ENCODE assay signal across 30 cellular contexts in the genomic region with DNA sequence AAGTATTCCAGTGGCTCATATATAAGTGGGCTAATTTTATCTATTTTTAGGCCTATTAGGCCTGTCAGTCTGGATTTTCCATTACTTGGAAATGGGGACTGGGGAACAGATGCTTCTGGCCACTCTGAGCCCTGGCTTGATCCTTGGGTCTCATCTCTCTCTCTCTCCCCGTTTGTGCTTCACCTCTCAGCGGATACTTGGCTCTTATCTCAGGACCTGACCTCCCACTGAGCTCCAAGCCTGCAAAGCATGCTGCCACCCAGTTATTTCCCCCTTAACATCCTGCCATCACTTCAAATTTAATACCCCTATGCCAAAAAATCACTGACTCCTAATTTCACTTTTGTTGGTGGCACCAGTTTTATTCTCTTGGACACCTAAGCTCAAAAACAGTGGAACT. TPM values are rescaled to one million over a fixed set of nuclear protein-coding genes. Genes with fewer than 3 reads are reported as not detected.
A peak's percentile ranks its signal among the peaks of the same experiment; 100 is the strongest.
DNase-seq lines count a peak whose midpoint lies in the region; ATAC-seq and TF ChIP-seq lines count a peak whose summit lies in the region.
"Had no signal": no experiment of that assay in that cellular context is flagged by ENCODE, and none has a peak within 500 bp of the region (broad histone marks: within the 10 kb centered on the region; RNA-seq: fewer than 3 reads in every experiment).

No MANE protein-coding gene starts in this region.

- intact Hi-C loops in psoas muscle (cut with DNase I): no loop called here

- no peaks in the 10 kb centered on the region for H3K36me3 ChIP-seq in HEK293 (ENCODE audit: control insufficient read depth in 2 of 2, insufficient read depth in 1 of 2, low read length in 2 of 2)
- no peaks in the 10 kb centered on the region for H3K36me3 ChIP-seq in psoas muscle (ENCODE audit: insufficient read depth in 1 of 2, low read depth in 1 of 2)
- H3K36me3 ChIP-seq: SJSA1 had no signal

- H3K4me1 ChIP-seq in HEK293 (ENCODE audit: control insufficient read depth, insufficient read depth, low read length) (no peaks in the 10 kb centered on the region), psoas muscle (peaks cover 19% of the 10 kb centered on the region)

- no peak overlapping the region for H3K27ac ChIP-seq in HEK293 (ENCODE audit: extremely low read depth, low read depth, low read length)
- H3K27ac ChIP-seq in psoas muscle: peak overlapping the region; percentile 50
- H3K27ac ChIP-seq: GM23248, HL-60, KMS-11, PC-9, SJSA1 had no signal

- WGBS in psoas muscle, 3 donors: 15 to 31% (median 28%) methylated on average over 2 of the region's 2 CpGs

- no peaks in the 10 kb centered on the region for H3K27me3 ChIP-seq in psoas muscle (ENCODE audit: insufficient read depth in 3 of 3, low read length in 2 of 3)
- H3K27me3 ChIP-seq: SJSA1 had no signal

- peak; percentile 12 for DNase-seq in activated effector memory CD4-positive, alpha-beta T cell treated with anti-CD3 and anti-CD28 coated beads, Interleukin-2, amount 50 U/mL, for 16 hours
- DNase-seq in activated effector memory CD4-positive, alpha-beta T cell treated with Interleukin-2 at 50 U/mL for 16 hours: no peak
- DNase-seq in cerebellum (ENCODE audit: low spot score) (peak; percentile 73), psoas muscle (peak in 1 of 2 donors; percentile 7), T-helper 2 cell (no peak)
- DNase-seq: 8988T; ACHN; DMS153; DND-41; GM23248; H9; HFFc6; NCI-H1048; NCI-H1417; NCI-H1694; NCI-H2029 treated with DMSO at 0.1 percent for 48 hours; NCI-H2227 treated with DMSO at 0.1 percent for 48 hours; NCI-H510A treated with DMSO at 0.1 percent for 48 hours; NK-92 treated with Interleukin-12 subunit alpha and Interleukin-12 subunit beta, amount 100 ng/mL, for 24 hours; PC-9; Right ventricle myocardium superior had no signal

- no peaks in the 10 kb centered on the region for H3K9me3 ChIP-seq in HEK293 (ENCODE audit: control insufficient read depth, insufficient read depth, low read depth, low read length)
- no peaks in the 10 kb centered on the region for H3K9me3 ChIP-seq in psoas muscle
- H3K9me3 ChIP-seq: SJSA1 had no signal

- CTCF ChIA-PET in HEK293 (lab: Yijun Ruan, JAX): interaction anchor here (0.7 kb wide), 1 partner anchor 477 kb away, joined by 4 read pairs; no protein-coding TSS in a partner anchor

- TF ChIP-seq CTCF in HEK293 (tag by site-specific recombination; IDR thresholded peaks at IDR 0.05) (no peak), psoas muscle (IDR thresholded peaks at IDR 0.05) (no peak)

- POLR2A ChIA-PET in HEK293 (lab: Yijun Ruan, JAX): interaction anchor here (0.6 kb wide), 1 partner anchor 484 kb away, joined by 3 read pairs; no protein-coding TSS in a partner anchor

- ATAC-seq in psoas muscle (no peak), HG03571 (IDR thresholded peaks at IDR 0.05; ENCODE audit: unreplicated experiment) (no peak), HG02852 (IDR thresholded peaks at IDR 0.05; ENCODE audit: unreplicated experiment) (no peak)

- H3K4me3 ChIP-seq in HEK293 (ENCODE audit: low read depth, low read length) (no peak overlapping the region), psoas muscle (no peak overlapping the region)
- H3K4me3 ChIP-seq: GM23248, PC-9, SJSA1 had no signal

TF ChIP-seq in HEK293, 187 proteins besides CTCF, POLR2A, EP300 and RAD21 (continues in another document):
- TF ChIP-seq SP7 (tag by site-specific recombination; IDR thresholded peaks at IDR 0.05) (no peak), GLIS1 (tag by site-specific recombination; IDR thresholded peaks at IDR 0.05) (peak; percentile 65), ZNF747 (tag by site-specific recombination; IDR thresholded peaks at IDR 0.05) (no peak), AEBP2 (tag by site-specific recombination; IDR thresholded peaks at IDR 0.05; ENCODE audit: borderline replicate concordance) (no peak), ZNF350 (tag by site-specific recombination; IDR thresholded peaks at IDR 0.05) (no peak), ZNF280C (tag by site-specific recombination; IDR thresholded peaks at IDR 0.05) (no peak), ZFP69B (tag by site-specific recombination; IDR thresholded peaks at IDR 0.05) (no peak)
- TF ChIP-seq, protein P1, sequence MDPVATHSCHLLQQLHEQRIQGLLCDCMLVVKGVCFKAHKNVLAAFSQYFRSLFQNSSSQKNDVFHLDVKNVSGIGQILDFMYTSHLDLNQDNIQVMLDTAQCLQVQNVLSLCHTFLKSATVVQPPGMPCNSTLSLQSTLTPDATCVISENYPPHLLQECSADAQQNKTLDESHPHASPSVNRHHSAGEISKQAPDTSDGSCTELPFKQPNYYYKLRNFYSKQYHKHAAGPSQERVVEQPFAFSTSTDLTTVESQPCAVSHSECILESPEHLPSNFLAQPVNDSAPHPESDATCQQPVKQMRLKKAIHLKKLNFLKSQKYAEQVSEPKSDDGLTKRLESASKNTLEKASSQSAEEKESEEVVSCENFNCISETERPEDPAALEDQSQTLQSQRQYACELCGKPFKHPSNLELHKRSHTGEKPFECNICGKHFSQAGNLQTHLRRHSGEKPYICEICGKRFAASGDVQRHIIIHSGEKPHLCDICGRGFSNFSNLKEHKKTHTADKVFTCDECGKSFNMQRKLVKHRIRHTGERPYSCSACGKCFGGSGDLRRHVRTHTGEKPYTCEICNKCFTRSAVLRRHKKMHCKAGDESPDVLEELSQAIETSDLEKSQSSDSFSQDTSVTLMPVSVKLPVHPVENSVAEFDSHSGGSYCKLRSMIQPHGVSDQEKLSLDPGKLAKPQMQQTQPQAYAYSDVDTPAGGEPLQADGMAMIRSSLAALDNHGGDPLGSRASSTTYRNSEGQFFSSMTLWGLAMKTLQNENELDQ (tag by site-specific recombination; IDR thresholded peaks at IDR 0.05; ENCODE audit: low read depth): no peak
- TF ChIP-seq, protein P2, sequence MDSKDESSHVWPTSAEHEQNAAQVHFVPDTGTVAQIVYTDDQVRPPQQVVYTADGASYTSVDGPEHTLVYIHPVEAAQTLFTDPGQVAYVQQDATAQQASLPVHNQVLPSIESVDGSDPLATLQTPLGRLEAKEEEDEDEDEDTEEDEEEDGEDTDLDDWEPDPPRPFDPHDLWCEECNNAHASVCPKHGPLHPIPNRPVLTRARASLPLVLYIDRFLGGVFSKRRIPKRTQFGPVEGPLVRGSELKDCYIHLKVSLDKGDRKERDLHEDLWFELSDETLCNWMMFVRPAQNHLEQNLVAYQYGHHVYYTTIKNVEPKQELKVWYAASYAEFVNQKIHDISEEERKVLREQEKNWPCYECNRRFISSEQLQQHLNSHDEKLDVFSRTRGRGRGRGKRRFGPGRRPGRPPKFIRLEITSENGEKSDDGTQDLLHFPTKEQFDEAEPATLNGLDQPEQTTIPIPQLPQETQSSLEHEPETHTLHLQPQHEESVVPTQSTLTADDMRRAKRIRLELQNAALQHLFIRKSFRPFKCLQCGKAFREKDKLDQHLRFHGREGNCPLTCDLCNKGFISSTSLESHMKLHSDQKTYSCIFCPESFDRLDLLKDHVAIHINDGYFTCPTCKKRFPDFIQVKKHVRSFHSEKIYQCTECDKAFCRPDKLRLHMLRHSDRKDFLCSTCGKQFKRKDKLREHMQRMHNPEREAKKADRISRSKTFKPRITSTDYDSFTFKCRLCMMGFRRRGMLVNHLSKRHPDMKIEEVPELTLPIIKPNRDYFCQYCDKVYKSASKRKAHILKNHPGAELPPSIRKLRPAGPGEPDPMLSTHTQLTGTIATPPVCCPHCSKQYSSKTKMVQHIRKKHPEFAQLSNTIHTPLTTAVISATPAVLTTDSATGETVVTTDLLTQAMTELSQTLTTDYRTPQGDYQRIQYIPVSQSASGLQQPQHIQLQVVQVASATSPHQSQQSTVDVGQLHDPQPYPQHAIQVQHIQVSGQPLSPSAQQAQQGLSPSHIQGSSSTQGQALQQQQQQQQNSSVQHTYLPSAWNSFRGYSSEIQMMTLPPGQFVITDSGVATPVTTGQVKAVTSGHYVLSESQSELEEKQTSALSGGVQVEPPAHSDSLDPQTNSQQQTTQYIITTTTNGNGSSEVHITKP (tag by site-specific recombination; IDR thresholded peaks at IDR 0.05): no peak

RNA-seq across cellular contexts. Expression of gene ZNF843, which starts 4.2 kb away (rescaled TPM):
- 2.0 TPM for total RNA-seq in cerebellum
- 1 to 10 TPM in 1 of 4 donors, under 1 TPM in 3; 0.32 to 1.8 (median 0.93) TPM for total RNA-seq in psoas muscle
- polyA plus RNA-seq in psoas muscle: 1 to 10 TPM in 1 of 3 donors, under 1 TPM in 2; 0.17 to 1.5 (median 0.30) TPM
- total RNA-seq: RPMI7951 had no signal
- polyA plus RNA-seq: IgD-negative memory B cell had no signal

RNA-seq across cellular contexts. Expression of gene COX6A2, which starts 10.3 kb away (rescaled TPM):
- not detected for total RNA-seq in cerebellum
- total RNA-seq in psoas muscle: 1,000 to 10,000 TPM; 1,027 to 1,232 (median 1,156) TPM
- 1,000 to 10,000 TPM; 1,633 to 3,792 (median 3,386) TPM for polyA plus RNA-seq in psoas muscle
- total RNA-seq: GM23248, H9, HFFc6, PC-9, RPMI7951, SJSA1 had no signal
- polyA plus RNA-seq: BJ, GM23248, IgD-negative memory B cell had no signal

RNA-seq across cellular contexts. Expression of gene ARMC5, which starts 20.9 kb away (rescaled TPM):
- total RNA-seq in cerebellum (5.3 TPM), psoas muscle (10 to 100 TPM; 10.1 to 18.7 (median 13.1) TPM)
- polyA plus RNA-seq in psoas muscle: 10 to 100 TPM in 1 of 3 donors, 1 to 10 TPM in 2; 6.5 to 11.7 (median 8.5) TPM

RNA-seq across cellular contexts. Expression of gene TGFB1I1, which starts 33.5 kb away (rescaled TPM):
- total RNA-seq in cerebellum (4.4 TPM), psoas muscle (10 to 100 TPM in 1 of 4 donors, 1 to 10 TPM in 3; 8.3 to 11.5 (median 8.7) TPM)
- 1 to 10 TPM; 4.5 to 7.0 (median 5.0) TPM for polyA plus RNA-seq in psoas muscle

RNA-seq across cellular contexts. Expression of gene SLC5A2, which starts 44.5 kb away (rescaled TPM):
- 1.1 TPM for total RNA-seq in cerebellum
- not detected for total RNA-seq in psoas muscle
- polyA plus RNA-seq in psoas muscle: under 1 TPM; 0.08 to 0.35 (median 0.26) TPM
- total RNA-seq: GM23248, Right ventricle myocardium superior, RPMI7951, SJSA1 had no signal
- polyA plus RNA-seq: BJ had no signal

Comparison
In these comparisons a context has a peak if more than half of its experiments do, and no peak if none do; other contexts are left out.
1. DNase-seq: peak in activated effector memory CD4-positive, alpha-beta T cell treated with anti-CD3 and anti-CD28 coated beads, Interleukin-2, amount 50 U/mL, for 16 hours (single experiment) and cerebellum (single experiment); none in activated effector memory CD4-positive, alpha-beta T cell treated with Interleukin-2 at 50 U/mL for 16 hours (single experiment) and T-helper 2 cell (0 of 5).
2. RNA of gene COX6A2, which starts 10.3 kb away (total RNA-seq): 1,027 to 1,232 TPM in psoas muscle; not detected in cerebellum (single experiment); every median in the first group is over 1,000 times any median in the second.